Comparison of ENCODE assay signal across 22 cellular contexts in the genomic region with DNA sequence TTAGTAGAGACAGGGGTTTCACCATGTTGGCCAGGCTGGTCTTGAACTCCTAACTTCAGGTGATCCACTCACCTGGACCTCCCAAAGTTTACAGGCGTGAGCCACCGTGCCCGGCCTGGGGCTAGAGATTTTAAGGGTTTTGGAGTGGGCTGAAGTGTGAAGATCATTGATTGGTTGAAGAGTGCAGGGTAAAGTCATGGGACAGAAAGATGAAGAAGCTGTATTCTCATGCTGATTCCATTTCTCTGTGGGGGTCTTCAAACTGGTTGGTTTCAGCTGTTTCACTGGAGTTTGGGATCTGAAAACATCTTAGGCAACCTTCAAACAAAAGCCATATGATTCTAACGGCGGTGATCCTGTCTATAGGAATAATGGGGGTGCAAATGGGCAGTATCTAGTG.
"Had no signal": no experiment of that assay in that cellular context is flagged by ENCODE, and none has a peak within 500 bp of the region (broad histone marks: within the 10 kb centered on the region; RNA-seq: fewer than 3 reads in every experiment).

No MANE protein-coding gene starts in this region.

- DNase-seq: activated CD4-positive, alpha-beta T cell treated with anti-CD3 and anti-CD28 coated beads, Interleukin-2, amount 50 U/mL, for 1 hour; activated CD8-positive, alpha-beta memory T cell treated with anti-CD3 and anti-CD28 coated beads, Interleukin-2, amount 50 U/mL, for 4 hours; activated effector memory CD4-positive, alpha-beta T cell treated with Interleukin-2 at 50 U/mL for 16 hours; activated naive CD4-positive, alpha-beta T cell treated with anti-CD3 and anti-CD28 coated beads, Interleukin-2, amount 50 U/mL, for 16 hours; activated T-cell treated with anti-CD3 and anti-CD28 coated beads, Interleukin-2, amount 50 U/mL, for 4 hours; cerebellar nuclear complex; heart left ventricle; islet precursor cell; left lung; ovary; right lobe of liver; small intestine; stimulated activated CD4-positive, alpha-beta T cell treated with anti-CD3 and anti-CD28 coated beads, Interleukin-15, amount 100 ng/mL, for 24 hours; stimulated activated CD4-positive, alpha-beta T cell treated with anti-CD3 and anti-CD28 coated beads, Interleukin-2, amount 100 ng/mL, for 48 hours; stimulated activated naive CD8-positive, alpha-beta T cell treated with anti-CD3 and anti-CD28 coated beads, Interleukin-15, amount 100 ng/mL, for 72 hours; T-helper 1 cell; T-helper 9 cell; trophoblast cell had no signal

- H3K4me1 Mint-ChIP-seq: stimulated activated naive CD8-positive, alpha-beta T cell treated with anti-CD3 and anti-CD28 coated beads, Interleukin-15, amount 100 ng/mL, for 72 hours had no signal

- H3K4me1 ChIP-seq: ascending aorta, breast epithelium, heart left ventricle, left lung, right lobe of liver, vagina had no signal

- H3K4me3 Mint-ChIP-seq: activated T-cell treated with anti-CD3 and anti-CD28 coated beads, Interleukin-2, amount 50 U/mL, for 4 hours; dendritic cell treated with granulocyte-macrophage colony-stimulating factor and Interleukin-4, amounts not matched to agents 40 ng/mL and 50 ng/mL, for 4 days; stimulated activated naive CD8-positive, alpha-beta T cell treated with anti-CD3 and anti-CD28 coated beads, Interleukin-15, amount 100 ng/mL, for 72 hours had no signal

- H3K4me3 ChIP-seq: ascending aorta, breast epithelium, heart left ventricle, left lung, ovary, right lobe of liver, vagina had no signal

- ATAC-seq: activated T-cell treated with anti-CD3 and anti-CD28 coated beads, Interleukin-2, amount 50 U/mL, for 4 hours; heart left ventricle; left lung; right lobe of liver; stimulated activated naive CD8-positive, alpha-beta T cell treated with anti-CD3 and anti-CD28 coated beads, Interleukin-15, amount 100 ng/mL, for 72 hours had no signal

- H3K27ac Mint-ChIP-seq: dendritic cell treated with granulocyte-macrophage colony-stimulating factor and Interleukin-4, amounts not matched to agents 40 ng/mL and 50 ng/mL, for 4 days had no signal

- H3K9me3 ChIP-seq: ascending aorta, breast epithelium, heart left ventricle, left lung, ovary, right lobe of liver, vagina had no signal

- H3K36me3 ChIP-seq: ascending aorta, breast epithelium, heart left ventricle, left lung, ovary, right lobe of liver, vagina had no signal

- H3K9me3 Mint-ChIP-seq: activated T-cell treated with anti-CD3 and anti-CD28 coated beads, Interleukin-2, amount 50 U/mL, for 4 hours; dendritic cell treated with granulocyte-macrophage colony-stimulating factor and Interleukin-4, amounts not matched to agents 40 ng/mL and 50 ng/mL, for 4 days; stimulated activated naive CD8-positive, alpha-beta T cell treated with anti-CD3 and anti-CD28 coated beads, Interleukin-15, amount 100 ng/mL, for 72 hours had no signal

- H3K27me3 ChIP-seq: ascending aorta, breast epithelium, ovary, right lobe of liver, vagina had no signal

- H3K27ac ChIP-seq: ascending aorta, breast epithelium, heart left ventricle, left lung, ovary, right lobe of liver, vagina had no signal
